Comparison of ENCODE assay signal across 21 cellular contexts in genomic region chr1:38623529-38623928, GRCh38.
"Had no signal": no experiment of that assay in that cellular context is flagged by ENCODE, and none has a peak within 500 bp of the region (broad histone marks: within the 10 kb centered on the region; RNA-seq: fewer than 3 reads in every experiment).

No MANE protein-coding gene starts in this region.

- H3K27me3 ChIP-seq: SJCRH30 had no signal

- H3K4me3 ChIP-seq: PC-9, SJCRH30, SK-N-MC had no signal

- H3K9me3 ChIP-seq: SJCRH30 had no signal

- H3K4me2 ChIP-seq: KMS-11, PC-9 had no signal

- FAIRE-seq: RCC 7860 had no signal

- H3K27ac ChIP-seq: KMS-11, PC-9, RWPE1, SJCRH30, SK-N-MC had no signal

- H3K9ac ChIP-seq: KMS-11 had no signal

- H3K36me3 ChIP-seq: SJCRH30 had no signal

- DNase-seq: Karpas-422, MM.1S, MV-4-11, NCI-H1092, NCI-H1417 treated with DMSO at 0.1 percent for 48 hours, NCI-H1436 treated with DMSO at 0.1 percent for 48 hours, NCI-H187 treated with DMSO at 0.1 percent for 48 hours, NCI-H2029, NCI-H446 treated with DMSO at 0.1 percent for 48 hours, NCI-H510A, NCI-H524, NCI-H774, PC-9, SHP77, SIG-M5, T-cell had no signal

- H2AFZ ChIP-seq: PC-9 had no signal
